ENCODE assay signal across 11 cellular contexts in genomic region chr2:219418155-219418569, GRCh38. TPM values are rescaled to one million over a fixed set of nuclear protein-coding genes. Genes with fewer than 3 reads are reported as not detected.
A peak's percentile ranks its signal among the peaks of the same experiment; 100 is the strongest.
DNase-seq lines count a peak whose midpoint lies in the region; ATAC-seq, FAIRE-seq and TF ChIP-seq lines count a peak whose summit lies in the region.
"Had no signal": no experiment of that assay in that cellular context is flagged by ENCODE, and none has a peak within 500 bp of the region (broad histone marks: within the 10 kb centered on the region; RNA-seq: fewer than 3 reads in every experiment).

TSS of gene DES (plus strand) at chr2:219418377. CDS start at chr2:219418463, 86 bp downstream.

- H3K36me3 ChIP-seq in BLaER1 treated with 17β-estradiol and CSF1 and Interleukin-3, amounts not matched to agents 10 nM and 100 nM: no peaks in the 10 kb centered on the region
- no peaks in the 10 kb centered on the region for H3K36me3 ChIP-seq in kidney (ENCODE audit: control insufficient read depth in 1 of 2, insufficient read depth in 2 of 2, low read length in 2 of 2)

- H3K9me3 ChIP-seq in BLaER1 treated with 17β-estradiol and CSF1 and Interleukin-3, amounts not matched to agents 10 nM and 100 nM (replicated peaks in 1 of 11): peaks cover 0 to 2% (median 0%) of the 10 kb centered on the region in 11 experiments; a peak in 3 of 22 replicates
- H3K9me3 ChIP-seq in kidney (ENCODE audit: control insufficient read depth in 1 of 2, low read length in 2 of 2): no peaks in the 10 kb centered on the region

- intact Hi-C loops in kidney (cut with DNase I): no loop called here

- no peak for FAIRE-seq in kidney (lab: Jason Lieb, UNC)

- TF ChIP-seq CTCF in coronary artery (IDR thresholded peaks at IDR 0.05) (no peak), kidney (IDR thresholded peaks at IDR 0.05; ENCODE audit: borderline replicate concordance, extremely low read depth, insufficient read depth) (no peak), retinal pigment epithelial cell (conservative IDR thresholded peaks at IDR 0.05; ENCODE audit: low read depth, low read length) (no peak)

- H3K27me3 ChIP-seq in BLaER1 treated with 17β-estradiol and CSF1 and Interleukin-3, amounts not matched to agents 10 nM and 100 nM: no peaks in the 10 kb centered on the region

- H3K4me2 ChIP-seq in BLaER1 treated with 17β-estradiol and CSF1 and Interleukin-3, amounts not matched to agents 10 nM and 100 nM: peak within 1 kb of the TSS; percentile 49 to 70 (median 65)

- H4K20me1 ChIP-seq in BLaER1 treated with 17β-estradiol and CSF1 and Interleukin-3, amounts not matched to agents 10 nM and 100 nM: no peaks in the 10 kb centered on the region

- H3K27ac ChIP-seq in BLaER1 treated with 17β-estradiol and CSF1 and Interleukin-3, amounts not matched to agents 10 nM and 100 nM: peak within 1 kb of the TSS in 4 of 11 experiments; percentile 32 to 50 (median 48); a peak in 5 of 22 replicates
- H3K27ac ChIP-seq in coronary artery: peak within 1 kb of the TSS; percentile 54 to 95
- no peak within 1 kb of the TSS for H3K27ac ChIP-seq in kidney (ENCODE audit: low read depth in 2 of 2, low read length in 2 of 2)

- H3K9ac ChIP-seq in BLaER1 treated with 17β-estradiol and CSF1 and Interleukin-3, amounts not matched to agents 10 nM and 100 nM: peak within 1 kb of the TSS in 1 of 11 experiments; percentile 33; a peak in 2 of 22 replicates
- H3K9ac ChIP-seq in kidney (ENCODE audit: low read length in 2 of 2): no peak within 1 kb of the TSS

- ATAC-seq in GM19395 (IDR thresholded peaks at IDR 0.05; ENCODE audit: unreplicated experiment): no peak

- no peak for DNase-seq in coronary artery (ENCODE audit: low spot score)
- peak; percentile 72 for DNase-seq in kidney
- no peak for DNase-seq in retinal pigment epithelial cell (ENCODE audit: low read depth)
- no peak for DNase-seq in CD1c-positive myeloid dendritic cell (ENCODE audit: extremely low spot score)
- DNase-seq in dedifferentiated amniotic fluid mesenchymal stem cell (ENCODE audit: extremely low spot score): no peak
- no peak for DNase-seq in NCI-H146 treated with DMSO at 0.1 percent for 48 hours (lab: John Stamatoyannopoulos, UW; ENCODE audit: unreplicated experiment)
- DNase-seq: activated CD4-positive, CD25-positive, alpha-beta regulatory T cell treated with anti-CD3 and anti-CD28 coated beads, Interleukin-2, amount 50 U/mL, for 72 hours; foreskin melanocyte; NCI-H2029 treated with DMSO at 0.1 percent for 48 hours had no signal

- H3K4me1 ChIP-seq in BLaER1 treated with 17β-estradiol and CSF1 and Interleukin-3, amounts not matched to agents 10 nM and 100 nM: peaks cover 16 to 47% (median 31%) of the 10 kb centered on the region in 10 experiments
- no peaks in the 10 kb centered on the region for H3K4me1 ChIP-seq in kidney (ENCODE audit: control insufficient read depth in 1 of 2, insufficient read depth in 1 of 2, low read depth in 1 of 2, low read length in 2 of 2)

- no peak within 1 kb of the TSS for H3K4me3 ChIP-seq in BLaER1 treated with 17β-estradiol and CSF1 and Interleukin-3, amounts not matched to agents 10 nM and 100 nM
- H3K4me3 ChIP-seq in coronary artery: peak within 1 kb of the TSS; percentile 70
- no peak within 1 kb of the TSS for H3K4me3 ChIP-seq in kidney (ENCODE audit: low read length in 2 of 2)
- H3K4me3 ChIP-seq in retinal pigment epithelial cell (ENCODE audit: low read length): peak within 1 kb of the TSS; percentile 1

RNA-seq across cellular contexts. Expression of gene DES, which starts in this region (rescaled TPM):
- total RNA-seq in kidney: 74.2 TPM
- 30.0 TPM for polyA plus RNA-seq in kidney (ENCODE audit: insufficient read depth, low read depth, low replicate concordance)

Comparison
In these comparisons a context has a peak if more than half of its experiments do, and no peak if none do; other contexts are left out.
1. H3K27ac ChIP-seq: peak in coronary artery (2 of 2); none in kidney (0 of 2).
2. H3K4me3 ChIP-seq: peak in coronary artery (single experiment) and retinal pigment epithelial cell (single experiment); none in BLaER1 treated with 17β-estradiol and CSF1 and Interleukin-3, amounts not matched to agents 10 nM and 100 nM (0 of 10) and kidney (0 of 2).